8 cellular contexts compared by ENCODE assay signal in genomic region chr6:113857565-113858066, GRCh38. TPM values are rescaled to one million over a fixed set of nuclear protein-coding genes. Genes with fewer than 3 reads are reported as not detected.
DNase-seq lines count a peak whose midpoint lies in the region; TF ChIP-seq lines count a peak whose summit lies in the region.

No MANE protein-coding gene starts in this region.

- H3K4me1 ChIP-seq in BE2C (no peaks in the 10 kb centered on the region; the same call in 1 of the 2 replicates), iPS-18a (ENCODE audit: control insufficient read depth, low read depth, low read length) (peaks cover 11% of the 10 kb centered on the region), stomach smooth muscle (ENCODE audit: control insufficient read depth, insufficient read depth, low read length) (peaks cover 15% of the 10 kb centered on the region)

- no peaks in the 10 kb centered on the region for H3K9me3 ChIP-seq in BE2C
- H3K9me3 ChIP-seq in iPS-18a (ENCODE audit: control insufficient read depth, low read depth, low read length), result no peaks in the 10 kb centered on the region
- H3K9me3 ChIP-seq in stomach smooth muscle (ENCODE audit: control insufficient read depth in 2 of 2, low read length in 2 of 2), result no peaks in the 10 kb centered on the region

- H3K36me3 ChIP-seq in BE2C (peaks cover 15% of the 10 kb centered on the region), iPS-18a (ENCODE audit: control insufficient read depth, low read depth, low read length) (peaks cover 19% of the 10 kb centered on the region), stomach smooth muscle (ENCODE audit: control insufficient read depth in 2 of 2, insufficient read depth in 2 of 2, low read length in 2 of 2) (no peaks in the 10 kb centered on the region)

- no peak for TF ChIP-seq CTCF in BE2C (IDR thresholded peaks at IDR 0.05; ENCODE audit: low read depth, low read length)

- DNase-seq in BE2C (peak; percentile 38), HCEC 1CT (peak; percentile 19), amniotic epithelial cell (ENCODE audit: low read depth) (peak; percentile 21), SK-N-DZ (ENCODE audit: low spot score) (no peak), AML-193 (lab: John Stamatoyannopoulos, UW) (no peak), DMS114 treated with DMSO at 0.1 percent for 48 hours (lab: John Stamatoyannopoulos, UW; ENCODE audit: unreplicated experiment) (no peak)

- peak overlapping the region; percentile 90 for H3K4me3 ChIP-seq in BE2C (ENCODE audit: low read depth, low read length)
- H3K4me3 ChIP-seq in iPS-18a (ENCODE audit: low read length), result peak overlapping the region; percentile 100
- peak overlapping the region; percentile 97 to 98 for H3K4me3 ChIP-seq in stomach smooth muscle (ENCODE audit: low read length in 2 of 2)

- H3K27me3 ChIP-seq in BE2C (no peaks in the 10 kb centered on the region), iPS-18a (ENCODE audit: control insufficient read depth, insufficient read depth, low read length) (peaks cover 38% of the 10 kb centered on the region), stomach smooth muscle (ENCODE audit: control insufficient read depth in 1 of 2, insufficient read depth in 2 of 2, low read length in 2 of 2) (no peaks in the 10 kb centered on the region)

- H3K27ac ChIP-seq in iPS-18a (ENCODE audit: low read length) (peak overlapping the region; percentile 100), stomach smooth muscle (ENCODE audit: low read length) (peak overlapping the region; percentile 96)

- H3K9ac ChIP-seq in iPS-18a (ENCODE audit: low read length), result peak overlapping the region; percentile 100
- peak overlapping the region; percentile 96 to 98 for H3K9ac ChIP-seq in stomach smooth muscle (ENCODE audit: low read length in 2 of 2)

RNA-seq across cellular contexts. Expression of gene MARCKS, which starts 0.5 kb away (rescaled TPM):
- 45.7 TPM for polyA plus RNA-seq in BE2C (2012; ENCODE audit: insufficient read depth, insufficient read length, low read depth)
- polyA plus RNA-seq in SK-N-DZ (2014; cell fraction: cytosol; rRNA removed), result 152 and 168 TPM in 2 replicates
- 82.5 and 86.7 TPM in 2 replicates for polyA plus RNA-seq in SK-N-DZ (2014; cell fraction: nucleus; rRNA removed)

Comparison
In these comparisons a context has a peak if more than half of its experiments do, and no peak if none do; other contexts are left out.
1. DNase-seq: peak in BE2C (single experiment), HCEC 1CT (single experiment) and amniotic epithelial cell (single experiment); none in SK-N-DZ (single experiment), AML-193 (0 of 2) and DMS114 treated with DMSO at 0.1 percent for 48 hours (single experiment).
2. Peak in every context shown above with its lines, with median percentiles within 50 percentile points of each other: H3K4me3 ChIP-seq.